In the genomic region with DNA sequence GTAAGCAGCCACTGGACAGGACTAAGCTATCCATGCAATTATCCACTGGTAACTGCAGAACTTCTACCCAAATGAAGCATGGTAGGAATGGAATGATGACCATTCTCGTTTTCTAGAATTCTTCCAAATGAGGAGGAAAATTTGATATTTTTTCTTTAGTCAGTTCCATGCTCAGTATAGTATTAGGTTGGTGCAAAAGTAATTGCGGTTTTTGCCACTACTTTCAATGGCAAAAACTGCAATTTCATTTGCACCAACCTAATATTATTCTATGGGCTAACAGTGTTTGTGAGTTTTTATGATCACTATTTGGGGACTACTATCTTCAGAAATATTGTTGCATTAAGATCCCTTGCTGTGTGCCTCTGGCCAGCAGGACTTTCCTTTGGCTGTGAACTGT, we compare ENCODE assay signal across 28 cellular contexts. TPM values are rescaled to one million over a fixed set of nuclear protein-coding genes. Genes with fewer than 3 reads are reported as not detected.
"Had no signal": no experiment of that assay in that cellular context is flagged by ENCODE, and none has a peak within 500 bp of the region (broad histone marks: within the 10 kb centered on the region; RNA-seq: fewer than 3 reads in every experiment).

No MANE protein-coding gene starts in this region.

- H3K4me3 ChIP-seq: colonic mucosa, coronary artery, dorsolateral prefrontal cortex, esophagus muscularis mucosa, esophagus squamous epithelium, gastrocnemius medialis, gastroesophageal sphincter, heart left ventricle, heart right ventricle had no signal

- FAIRE-seq: colon, endometrium, endothelial cell of umbilical vein, frontal cortex had no signal

- H3K27me3 ChIP-seq: colonic mucosa, dorsolateral prefrontal cortex, esophagus muscularis mucosa, esophagus squamous epithelium, foreskin keratinocyte, gastrocnemius medialis, gastroesophageal sphincter, heart left ventricle had no signal

- H3K27ac ChIP-seq: colonic mucosa, coronary artery, dorsolateral prefrontal cortex, epithelial cell of prostate, esophagus muscularis mucosa, esophagus squamous epithelium, foreskin keratinocyte, gastrocnemius medialis, gastroesophageal sphincter, heart left ventricle, heart right ventricle had no signal

- H3K4me1 ChIP-seq: colonic mucosa, foreskin keratinocyte, gastrocnemius medialis, heart right ventricle had no signal

- H3K9me3 ChIP-seq: colonic mucosa, esophagus muscularis mucosa, esophagus squamous epithelium, gastrocnemius medialis, gastroesophageal sphincter, heart left ventricle, heart right ventricle had no signal

- H3K36me3 ChIP-seq: colonic mucosa, esophagus muscularis mucosa, esophagus squamous epithelium, gastrocnemius medialis, gastroesophageal sphincter, heart left ventricle, heart right ventricle had no signal

- ATAC-seq: effector memory CD8-positive, alpha-beta T cell; esophagus mucosa; foreskin keratinocyte; gastrocnemius medialis; gastroesophageal sphincter; heart left ventricle; heart right ventricle had no signal

- DNase-seq: colonic mucosa; cortex of kidney; dermis blood vessel endothelial cell; dorsolateral prefrontal cortex; effector CD4-positive, alpha-beta T cell; effector CD8-positive, alpha-beta T cell; effector memory CD4-positive, alpha-beta T cell; effector memory CD8-positive, alpha-beta T cell; endodermal cell; erythroblast; esophagus squamous epithelium; foreskin fibroblast; foreskin keratinocyte; foreskin melanocyte; gastrocnemius medialis; glutamatergic neuron; head of caudate nucleus; heart left ventricle; heart right ventricle had no signal

RNA-seq across cellular contexts. Expression of a gene that starts 42.9 kb away (rescaled TPM):
- total RNA-seq: foreskin keratinocyte had no signal
